In the genomic region with DNA sequence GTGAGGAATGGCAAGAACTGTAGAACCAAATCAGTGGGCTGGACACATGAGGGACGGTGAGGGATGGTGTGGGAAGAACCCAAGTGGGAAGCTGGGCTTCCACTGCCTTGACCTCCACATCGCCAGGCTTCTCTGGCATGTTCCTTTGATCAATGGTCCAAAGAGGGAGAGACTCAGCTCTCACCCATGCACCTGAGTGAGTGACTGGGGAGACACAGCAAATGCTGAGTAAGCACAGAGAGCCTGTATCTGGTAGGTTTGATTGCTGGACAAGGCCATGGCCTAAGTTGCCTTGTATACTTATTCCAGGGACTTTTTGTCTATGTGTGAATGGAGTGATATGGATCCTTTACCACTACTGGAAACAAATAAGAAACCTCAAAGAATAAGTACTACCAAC, we compare ENCODE assay signal across 34 cellular contexts.
"Had no signal": no experiment of that assay in that cellular context is flagged by ENCODE, and none has a peak within 500 bp of the region (broad histone marks: within the 10 kb centered on the region; RNA-seq: fewer than 3 reads in every experiment).

No MANE protein-coding gene starts in this region.

- H3K4me3 ChIP-seq: ascending aorta, cardiac muscle cell, colonic mucosa had no signal

- H3K4me1 ChIP-seq: ascending aorta, colonic mucosa had no signal

- H3K9me3 ChIP-seq: ascending aorta, colonic mucosa had no signal

- DNase-seq: activated B cell treated with CpG ODN at 0.5 μM for 24 hours; activated CD4-positive, alpha-beta memory T cell treated with anti-CD3 and anti-CD28 coated beads for 36 hours; activated CD4-positive, alpha-beta T cell treated with anti-CD3 and anti-CD28 coated beads for 4 hours; activated CD4-positive, alpha-beta T cell treated with anti-CD3 and anti-CD28 coated beads, Interleukin-2, amount 10 ng/mL, durations not matched to agents 24 days and 14 days; activated CD4-positive, alpha-beta T cell treated with anti-CD3 and anti-CD28 coated beads, Interleukin-2, amount 50 U/mL, for 1 hour; activated CD4-positive, alpha-beta T cell treated with anti-CD3 and anti-CD28 coated beads, Interleukin-2, amount 50 U/mL, for 4 hours; activated CD4-positive, CD25-positive, alpha-beta regulatory T cell treated with anti-CD3 and anti-CD28 coated beads, Interleukin-2, amount 50 U/mL, for 72 hours; activated CD8-positive, alpha-beta memory T cell treated with anti-CD3 and anti-CD28 coated beads, Interleukin-2, amount 50 U/mL, for 4 hours; activated CD8-positive, alpha-beta T cell treated with anti-CD3 and anti-CD28 coated beads for 36 hours; activated effector memory CD4-positive, alpha-beta T cell treated with anti-CD3 and anti-CD28 coated beads, Interleukin-2, amount 50 U/mL, for 16 hours; activated gamma-delta T cell treated with Interleukin-2 at 50 U/mL for 16 hours; activated naive CD4-positive, alpha-beta T cell; activated naive CD4-positive, alpha-beta T cell treated with anti-CD3 and anti-CD28 coated beads for 36 hours; activated naive CD4-positive, alpha-beta T cell treated with anti-CD3 and anti-CD28 coated beads, Interleukin-2, amount 50 U/mL, for 16 hours; activated naive CD8-positive, alpha-beta T cell treated with anti-CD3 and anti-CD28 coated beads, Interleukin-2, amount 10 ng/mL, durations not matched to agents 7 days and 5 days; activated naive CD8-positive, alpha-beta T cell treated with anti-CD3 and anti-CD28 coated beads, Interleukin-2, amount 50 U/mL, for 24 hours; activated T-cell treated with anti-CD3 and anti-CD28 coated beads for 4 hours; activated T-cell treated with anti-CD3 and anti-CD28 coated beads, Interleukin-2, amount 50 U/mL, for 1 hour; activated T-cell treated with anti-CD3 and anti-CD28 coated beads, Interleukin-2, amount 50 U/mL, for 4 hours; activated T-cell treated with anti-CD3 and anti-CD28 coated beads, Interleukin-2, amount 50 U/mL, for 72 hours; amygdala; anterior cingulate cortex; caudate nucleus; cerebellar nuclear complex; colonic mucosa; T-helper 2 cell; T-helper 9 cell had no signal

- H3K27ac ChIP-seq: ascending aorta, cardiac muscle cell, colonic mucosa, VCaP had no signal

- ATAC-seq: activated CD8-positive, alpha-beta T cell treated with anti-CD3 and anti-CD28 coated beads for 36 hours; activated naive CD4-positive, alpha-beta T cell treated with anti-CD3 and anti-CD28 coated beads, Interleukin-2, amount 50 U/mL, for 72 hours; activated naive CD8-positive, alpha-beta T cell treated with anti-CD3 and anti-CD28 coated beads, Interleukin-2, amount 50 U/mL, for 24 hours; activated T-cell treated with anti-CD3 and anti-CD28 coated beads, Interleukin-2, amount 50 U/mL, for 4 hours; activated T-cell treated with anti-CD3 and anti-CD28 coated beads, Interleukin-2, amount 50 U/mL, for 72 hours; activated T-helper 17 cell treated with anti-CD3 and anti-CD28 coated beads, Interleukin-2, amount 50 U/mL, for 72 hours had no signal

- H3K36me3 ChIP-seq: ascending aorta, cardiac muscle cell, colonic mucosa had no signal

- H3K27me3 ChIP-seq: ascending aorta, cardiac muscle cell, colonic mucosa had no signal

- FAIRE-seq: bronchial epithelial cell, TTC549 had no signal
